ENCODE assay signal across 9 cellular contexts in genomic region chr1:150579955-150580642, GRCh38. TPM values are rescaled to one million over a fixed set of nuclear protein-coding genes. Genes with fewer than 3 reads are reported as not detected.
DNase-seq lines count a peak whose midpoint lies in the region; ATAC-seq, FAIRE-seq and TF ChIP-seq lines count a peak whose summit lies in the region.
"Had no signal": no experiment of that assay in that cellular context is flagged by ENCODE, and none has a peak within 500 bp of the region (broad histone marks: within the 10 kb centered on the region; RNA-seq: fewer than 3 reads in every experiment).

No MANE protein-coding gene starts in this region.

- H3K4me3 ChIP-seq in AG10803 (ENCODE audit: low read length) (peak overlapping the region; percentile 57), bronchial epithelial cell (ENCODE audit: low read depth, low read length) (peak overlapping the region; percentile 41), mucosa of stomach (ENCODE audit: low read length) (peak overlapping the region; percentile 56)

- TF ChIP-seq CTCF in AG10803 (conservative IDR thresholded peaks at IDR 0.05; ENCODE audit: low read length) (no peak), bronchial epithelial cell (IDR thresholded peaks at IDR 0.05; ENCODE audit: insufficient read depth, low read length, severe bottlenecking) (no peak), GM10266 (IDR thresholded peaks at IDR 0.05; ENCODE audit: control insufficient read depth, insufficient read depth, low read depth, missing control alignments) (no peak)

- peak overlapping the region; percentile 86 for H3K9ac ChIP-seq in mucosa of stomach (ENCODE audit: low read length)

- H3K9me3 ChIP-seq in mucosa of stomach (ENCODE audit: control insufficient read depth, low read length), result no peaks in the 10 kb centered on the region

- ATAC-seq in HG03439 (IDR thresholded peaks at IDR 0.05; ENCODE audit: unreplicated experiment), result peak; percentile 9
- no peak for ATAC-seq in HG03095 (IDR thresholded peaks at IDR 0.05; ENCODE audit: unreplicated experiment)

- FAIRE-seq in bronchial epithelial cell (lab: Jason Lieb, UNC), result no peak
- FAIRE-seq: islet of Langerhans had no signal

- peaks cover 17% of the 10 kb centered on the region for H3K36me3 ChIP-seq in bronchial epithelial cell (ENCODE audit: control insufficient read depth, insufficient read depth, low read length)
- peaks cover 4% of the 10 kb centered on the region for H3K36me3 ChIP-seq in mucosa of stomach (ENCODE audit: control insufficient read depth, insufficient read depth, low read length)

- no peak for DNase-seq in AG10803 (ENCODE audit: low read depth)
- DNase-seq in bronchial epithelial cell (ENCODE audit: low read depth), result no peak
- no peak for DNase-seq in NCI-H1092 (lab: John Stamatoyannopoulos, UW)
- DNase-seq in HK-2 (ENCODE audit: unreplicated experiment), result no peak
- no peak for DNase-seq in GM10266 (ENCODE audit: extremely low spot score)

- H3K27me3 ChIP-seq in bronchial epithelial cell (ENCODE audit: control insufficient read depth, insufficient read depth, low read length) (no peaks in the 10 kb centered on the region), mucosa of stomach (ENCODE audit: control insufficient read depth, insufficient read depth, low read length) (no peaks in the 10 kb centered on the region)

- peaks cover 16% of the 10 kb centered on the region for H3K4me1 ChIP-seq in mucosa of stomach (ENCODE audit: control insufficient read depth, insufficient read depth, low read length)

RNA-seq across cellular contexts. Expression of gene MCL1, which starts 0.7 kb away (rescaled TPM):
- 247 and 280 TPM in 2 replicates for total RNA-seq in bronchial epithelial cell

RNA-seq across cellular contexts. Expression of gene ADAMTSL4, which starts 30.9 kb away (rescaled TPM):
- 1.2 and 1.6 TPM in 2 replicates for total RNA-seq in bronchial epithelial cell

RNA-seq across cellular contexts. Expression of gene ENSA, which starts 49.3 kb away (rescaled TPM):
- 123 and 124 TPM in 2 replicates for total RNA-seq in bronchial epithelial cell
